ENCODE assay signal across 26 cellular contexts in the genomic region with DNA sequence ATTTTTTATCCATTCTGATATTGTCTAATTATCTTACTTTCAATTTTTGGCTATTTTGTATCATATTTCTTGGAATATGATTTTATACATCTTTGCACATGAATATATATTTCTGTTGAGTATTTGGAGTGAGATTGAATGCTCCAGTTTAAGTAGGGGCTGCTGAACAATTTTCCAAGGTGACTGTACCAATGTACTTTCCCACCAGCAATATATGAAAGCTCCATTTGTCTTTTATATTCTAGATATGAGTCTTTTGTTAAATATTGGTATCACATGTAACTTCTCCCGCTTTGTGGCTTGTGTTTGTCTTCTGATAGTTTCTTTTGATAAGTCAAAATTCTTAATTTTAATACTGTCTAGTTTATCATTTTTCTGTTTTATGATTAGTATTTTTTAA.
"Had no signal": no experiment of that assay in that cellular context is flagged by ENCODE, and none has a peak within 500 bp of the region (broad histone marks: within the 10 kb centered on the region; RNA-seq: fewer than 3 reads in every experiment).

No MANE protein-coding gene starts in this region.

- H3K4me3 ChIP-seq: left ventricle myocardium inferior, lung, neural progenitor cell, ovary, right atrium auricular region, right lobe of liver, smooth muscle cell, tibial nerve, uterus had no signal

- H2AFZ ChIP-seq: neural progenitor cell had no signal

- H3K27ac ChIP-seq: left ventricle myocardium inferior, neural progenitor cell, neutrophil, ovary, right atrium auricular region, right lobe of liver, tibial nerve, uterus had no signal

- H3K4me3 Mint-ChIP-seq: mesothelial cell of epicardium; naive B cell; natural killer cell; nephron progenitor cell; neural progenitor cell; stimulated activated memory B cell treated with anti-CD40 and anti-IgM and Interleukin-4, amounts not matched to agents 10 μg/mL and 1 μg/mL and 100 μg/mL, for 72 hours; type B pancreatic cell had no signal

- H3K36me3 ChIP-seq: left ventricle myocardium inferior, neural progenitor cell, neutrophil, ovary, right atrium auricular region, right lobe of liver, tibial nerve, uterus had no signal

- H3K27me3 ChIP-seq: neural progenitor cell, neutrophil, ovary, right atrium auricular region, right lobe of liver, tibial nerve, uterus had no signal

- ATAC-seq: natural killer cell; right lobe of liver; stimulated activated memory B cell treated with anti-CD40 and anti-IgM and Interleukin-4, amounts not matched to agents 10 μg/mL and 1 μg/mL and 100 μg/mL, for 72 hours had no signal

- H3K27me3 Mint-ChIP-seq: progenitor cell of endocrine pancreas, type B pancreatic cell had no signal

- H3K4me1 ChIP-seq: left ventricle myocardium inferior, neural progenitor cell, right atrium auricular region, right lobe of liver, tibial nerve, uterus had no signal

- H3K36me3 Mint-ChIP-seq: mesothelial cell of epicardium; naive B cell; natural killer cell; neural progenitor cell; stimulated activated memory B cell treated with anti-CD40 and anti-IgM and Interleukin-4, amounts not matched to agents 10 μg/mL and 1 μg/mL and 100 μg/mL, for 72 hours; type B pancreatic cell had no signal

- H3K27ac Mint-ChIP-seq: mesothelial cell of epicardium; naive B cell; natural killer cell; nephron progenitor cell; neural progenitor cell; progenitor cell of endocrine pancreas; stimulated activated memory B cell treated with anti-CD40 and anti-IgM and Interleukin-4, amounts not matched to agents 10 μg/mL and 1 μg/mL and 100 μg/mL, for 72 hours; type B pancreatic cell had no signal

- H3K9me3 Mint-ChIP-seq: mesothelial cell of epicardium; naive B cell; natural killer cell; nephron progenitor cell; neural progenitor cell; stimulated activated memory B cell treated with anti-CD40 and anti-IgM and Interleukin-4, amounts not matched to agents 10 μg/mL and 1 μg/mL and 100 μg/mL, for 72 hours; type B pancreatic cell had no signal

- H3K4me1 Mint-ChIP-seq: mesothelial cell of epicardium; naive B cell; natural killer cell; nephron progenitor cell; neural progenitor cell; stimulated activated memory B cell treated with anti-CD40 and anti-IgM and Interleukin-4, amounts not matched to agents 10 μg/mL and 1 μg/mL and 100 μg/mL, for 72 hours had no signal

- H3K9me3 ChIP-seq: left ventricle myocardium inferior, neutrophil, ovary, right atrium auricular region, right lobe of liver, tibial nerve, uterus had no signal

- DNase-seq: hypothalamus; islet precursor cell; left ventricle myocardium inferior; mesendoderm; naive B cell; natural killer cell; nephron progenitor cell; occipital lobe; ovary; right lobe of liver; stimulated activated CD4-positive, alpha-beta T cell treated with anti-CD3 and anti-CD28 coated beads, Interleukin-1b, Interleukin-23, amount 100 ng/mL, for 48 hours; stimulated activated CD4-positive, alpha-beta T cell treated with anti-CD3 and anti-CD28 coated beads, Interleukin-2, amount 100 ng/mL, for 48 hours; stimulated activated CD4-positive, alpha-beta T cell treated with anti-CD3 and anti-CD28 coated beads, Interleukin-4, amount 100 ng/mL, for 4 hours; stimulated activated CD8-positive, alpha-beta memory T cell treated with anti-CD3 and anti-CD28 coated beads, Interleukin-4, amount 100 ng/mL, for 48 hours; stimulated activated naive CD4-positive, alpha-beta T cell treated with Interleukin-2 at 50 U/mL for 16 hours; uterus had no signal

- H3K4me2 ChIP-seq: neural progenitor cell, smooth muscle cell had no signal
